20 cellular contexts compared by ENCODE assay signal in the genomic region with DNA sequence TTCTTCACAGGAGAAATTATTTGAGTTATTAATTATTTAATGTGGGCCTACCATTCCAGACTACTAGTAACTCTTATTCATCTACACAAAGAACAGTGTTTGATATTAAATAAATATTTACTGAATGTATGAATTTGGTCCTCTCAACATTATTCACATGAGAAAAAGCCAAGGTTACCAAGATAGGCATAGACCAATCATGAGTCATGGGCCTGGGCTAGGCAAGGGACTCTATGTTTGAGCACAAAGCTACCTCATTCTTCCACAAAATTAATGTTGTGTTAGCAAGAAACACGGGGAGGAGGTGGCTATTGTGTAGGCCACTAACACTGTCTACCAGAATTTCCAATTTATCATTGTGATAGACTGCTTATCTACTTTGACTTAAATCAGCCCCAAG.
DNase-seq lines count a peak whose midpoint lies in the region; ATAC-seq, FAIRE-seq and TF ChIP-seq lines count a peak whose summit lies in the region.
"Had no signal": no experiment of that assay in that cellular context is flagged by ENCODE, and none has a peak within 500 bp of the region (broad histone marks: within the 10 kb centered on the region; RNA-seq: fewer than 3 reads in every experiment).

No MANE protein-coding gene starts in this region.

- peaks cover 19% of the 10 kb centered on the region for H3K4me1 ChIP-seq in A549
- H3K4me1 ChIP-seq in HCT116 (ENCODE audit: control insufficient read depth in 1 of 2, insufficient read depth in 2 of 2, low read length in 2 of 2) = no peaks in the 10 kb centered on the region
- no peaks in the 10 kb centered on the region for H3K4me1 ChIP-seq in PC-9 (replicated peaks; ENCODE audit: insufficient read depth)
- H3K4me1 ChIP-seq: Caco-2, HAP-1, SJCRH30 had no signal

- H2AFZ ChIP-seq in HCT116 (ENCODE audit: low read depth, low read length, poor library complexity, severe bottlenecking) (peak overlapping the region; percentile 14), PC-9 (0 out of 2 replicates have a peak overlapping the region, but pooled peaks have one; percentile 41)

- H3K79me2 ChIP-seq in HCT116 (ENCODE audit: insufficient read depth, low read length) = no peaks in the 10 kb centered on the region
- H3K79me2 ChIP-seq in PC-9 (ENCODE audit: low read depth) = no peaks in the 10 kb centered on the region

- no peaks in the 10 kb centered on the region for H4K20me1 ChIP-seq in HCT116 (ENCODE audit: insufficient read depth)
- H4K20me1 ChIP-seq in PC-9 (ENCODE audit: insufficient read depth) = no peaks in the 10 kb centered on the region

- no peak overlapping the region for H3K4me3 ChIP-seq in A549
- H3K4me3 ChIP-seq in HCT116 (replicated peaks in 1 of 2; ENCODE audit: low read depth in 1 of 2, low read length in 2 of 2) = no peak overlapping the region
- H3K4me3 ChIP-seq in PC-9 = no peak overlapping the region
- no peak overlapping the region for H3K4me3 ChIP-seq in fibroblast of mammary gland (ENCODE audit: control insufficient read depth, low read depth, low read length)
- H3K4me3 ChIP-seq: HAP-1, SJCRH30 had no signal

- H3K27me3 ChIP-seq in HCT116 (ENCODE audit: insufficient read depth, low read length) (no peaks in the 10 kb centered on the region), PC-9 (ENCODE audit: insufficient read depth, low read depth) (no peaks in the 10 kb centered on the region)
- H3K27me3 ChIP-seq: SJCRH30 had no signal

- TF ChIP-seq EP300 in A549 (IDR thresholded peaks at IDR 0.05) = no peak

- peak in 1 of 2 experiments; percentile 57; a peak in 2 of 6 replicates for ATAC-seq in A549
- ATAC-seq in HCT116 = no peak

- H3K9me3 ChIP-seq in A549 = no peaks in the 10 kb centered on the region
- no peaks in the 10 kb centered on the region for H3K9me3 ChIP-seq in HCT116 (ENCODE audit: control insufficient read depth in 1 of 2, insufficient read depth in 1 of 2, low read depth in 1 of 2, low read length in 2 of 2)
- H3K9me3 ChIP-seq in PC-9 (ENCODE audit: insufficient read depth, low read depth) = no peaks in the 10 kb centered on the region
- H3K9me3 ChIP-seq: Caco-2, HAP-1, SJCRH30 had no signal

- WGBS in A549 (ENCODE audit: missing lambda C conversion rate) = 0% methylated on average over 1 of the region's 1 CpG

- H3K27ac ChIP-seq in A549 = peak overlapping the region in 1 of 2 experiments; percentile 43; a peak in 1 of 6 replicates
- H3K27ac ChIP-seq in HCT116 (ENCODE audit: low read depth, low read length) = no peak overlapping the region
- no peak overlapping the region for H3K27ac ChIP-seq in PC-9
- H3K27ac ChIP-seq: KMS-11, RWPE1, SJCRH30 had no signal

- H3K9me2 ChIP-seq in HCT116 (ENCODE audit: insufficient read depth) (no peaks in the 10 kb centered on the region), PC-9 (ENCODE audit: insufficient read depth) (no peaks in the 10 kb centered on the region)

- intact Hi-C loops in HCT116 (cut with micrococcal nuclease) (no loop called here), PC-9 (cut with micrococcal nuclease; ENCODE audit: unreplicated experiment) (no loop called here)

- peak overlapping the region; percentile 58 for H3K4me2 ChIP-seq in A549
- H3K4me2 ChIP-seq in HCT116 (ENCODE audit: low read length) = no peak overlapping the region
- no peak overlapping the region for H3K4me2 ChIP-seq in PC-9
- H3K4me2 ChIP-seq: KMS-11 had no signal

- DNase-seq in A549 (ENCODE audit: low read depth in 1 of 2, low spot score in 1 of 2) (no peak), HCT116 (ENCODE audit: low read depth, low spot score) (no peak), PC-9 (no peak), fibroblast of mammary gland (ENCODE audit: low read depth) (peak; percentile 63), amygdala (lab: John Stamatoyannopoulos, UW) (no peak), NOMO-1 (lab: John Stamatoyannopoulos, UW; ENCODE audit: unreplicated experiment in 2 of 2) (no peak)
- no peak for DNase-seq in stimulated activated CD4-positive, alpha-beta T cell treated with anti-CD3 and anti-CD28 coated beads, Interleukin-1b, Interleukin-23, amount 100 ng/mL, for 48 hours
- DNase-seq: Caco-2; CD4-positive, alpha-beta T cell; DMS153; GF-D8; NCI-H1048; NCI-H1436 treated with DMSO at 0.1 percent for 48 hours; NCI-H2029; NCI-H446 treated with DMSO at 0.1 percent for 48 hours; SJCRH30; SW 1271 had no signal

- FAIRE-seq in A549 (lab: Jason Lieb, UNC) = no peak

- POLR2A ChIA-PET in A549 (lab: Yijun Ruan, JAX) = no interaction called here
- POLR2A ChIA-PET in HCT116 (lab: Charles Lee) = no interaction called here
- POLR2A ChIA-PET in PC-9 (lab: Charles Lee; ENCODE audit: unreplicated experiment) = no interaction called here

- no peak for TF ChIP-seq POLR2A in A549 (IDR thresholded peaks at IDR 0.05; ENCODE audit: low read length)
- no peak for TF ChIP-seq POLR2A in HCT116 (IDR thresholded peaks at IDR 0.05; ENCODE audit: borderline replicate concordance, extremely low read depth, insufficient read depth, insufficient read length)

- CTCF ChIA-PET in A549 (lab: Yijun Ruan, JAX) = no interaction called here
- CTCF ChIA-PET in HCT116 (lab: Charles Lee) = no interaction called here
- CTCF ChIA-PET in PC-9 (lab: Charles Lee) = no interaction called here

- RAD21 ChIA-PET in HCT116 (lab: Charles Lee; ENCODE audit: low non-redundant PET in 1 of 2, low total read pairs in 2 of 2, uncharacterized antibody in 2 of 2, unreplicated experiment in 2 of 2) = no interaction called here

- no peak for TF ChIP-seq RAD21 in A549 (conservative IDR thresholded peaks at IDR 0.05 in 1 of 2, IDR thresholded peaks at IDR 0.05 in 1 of 2)
- TF ChIP-seq RAD21 in HCT116 (IDR thresholded peaks at IDR 0.05; ENCODE audit: low read depth) = no peak

- TF ChIP-seq CTCF in A549 (IDR thresholded peaks at IDR 0.05) (no peak), HCT116 (IDR thresholded peaks at IDR 0.05 in 2 of 3, conservative IDR thresholded peaks at IDR 0.05 in 1 of 3; ENCODE audit: borderline replicate concordance in 1 of 3, insufficient read depth in 1 of 3, low read depth in 2 of 3, low read length in 2 of 3) (no peak), PC-9 (conservative IDR thresholded peaks at IDR 0.05) (no peak), fibroblast of mammary gland (conservative IDR thresholded peaks at IDR 0.05; ENCODE audit: control insufficient read depth, insufficient read depth, low read depth, low read length) (no peak)

- H3F3A ChIP-seq in PC-9 (ENCODE audit: insufficient read depth, low read depth) = no peaks in the 10 kb centered on the region; the same call in 1 of the 2 replicates

- BruUV-seq in HCT116 (replicated peaks; lab: Mats Ljungman, UMichigan) = no TSS peak
- no TSS peak for BruUV-seq in PC-9 (replicated peaks; lab: Mats Ljungman, UMichigan)

- H3K9ac ChIP-seq in HCT116 (ENCODE audit: low read length) = no peak overlapping the region
- H3K9ac ChIP-seq: KMS-11 had no signal

- no peaks in the 10 kb centered on the region for H3K36me3 ChIP-seq in HCT116 (ENCODE audit: control insufficient read depth in 1 of 2, insufficient read depth in 2 of 2, low read length in 2 of 2)
- no peaks in the 10 kb centered on the region for H3K36me3 ChIP-seq in PC-9 (ENCODE audit: low read depth)
- H3K36me3 ChIP-seq: HAP-1, SJCRH30 had no signal

TF ChIP-seq in A549, 52 proteins besides CTCF, POLR2A, EP300 and RAD21:
- TF ChIP-seq TFCP2L1 (CRISPR knock-in tag; IDR thresholded peaks at IDR 0.05) (no peak), ZNF302 (CRISPR knock-in tag; IDR thresholded peaks at IDR 0.05) (no peak), JUNB (IDR thresholded peaks at IDR 0.05) (no peak)

TF ChIP-seq in HCT116, 20 proteins besides CTCF, POLR2A, EP300 and RAD21:
- TF ChIP-seq YY1 (IDR thresholded peaks at IDR 0.05; ENCODE audit: extremely low read depth, insufficient replicate concordance, low read depth, low read length) = no peak
- TF ChIP-seq, protein P1, sequence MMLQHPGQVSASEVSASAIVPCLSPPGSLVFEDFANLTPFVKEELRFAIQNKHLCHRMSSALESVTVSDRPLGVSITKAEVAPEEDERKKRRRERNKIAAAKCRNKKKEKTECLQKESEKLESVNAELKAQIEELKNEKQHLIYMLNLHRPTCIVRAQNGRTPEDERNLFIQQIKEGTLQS (IDR thresholded peaks at IDR 0.05) = no peak
